Comparison of ENCODE assay signal across 35 cellular contexts in genomic region chr2:15974203-15974452, GRCh38. TPM values are rescaled to one million over a fixed set of nuclear protein-coding genes. Genes with fewer than 3 reads are reported as not detected.
"Had no signal": no experiment of that assay in that cellular context is flagged by ENCODE, and none has a peak within 500 bp of the region (broad histone marks: within the 10 kb centered on the region; RNA-seq: fewer than 3 reads in every experiment).

No MANE protein-coding gene starts in this region.

- H3K9ac ChIP-seq: KMS-11 had no signal

- ATAC-seq: PC-3, SK-N-SH treated with all-trans-retinoic acid at 6 μM for 48 hours, T-cell had no signal

- H3K4me3 ChIP-seq: MG63, Peyer's patch, SJSA1, SK-N-MC had no signal

- DNase-seq: Karpas-422, MG63, NCI-H1048, NCI-H1092 treated with DMSO at 0.1 percent for 48 hours, NCI-H1105 treated with DMSO at 0.1 percent for 48 hours, NCI-H1417, NCI-H1436, NCI-H146, NCI-H1694, NCI-H187, NCI-H1930, NCI-H2029 treated with DMSO at 0.1 percent for 48 hours, NCI-H2081 treated with DMSO at 0.1 percent for 48 hours, NCI-H2107, NCI-H2171, NCI-H226, NCI-H446 treated with DMSO at 0.1 percent for 48 hours, NCI-H510A, NCI-H524, NCI-H526, NCI-H69, NCI-H748 treated with DMSO at 0.1 percent for 48 hours, NCI-H82, OCI-M1, PC-3, Peyer's patch, Right ventricle myocardium superior, RPMI8226, SHP77 treated with DMSO at 0.1 percent for 48 hours, T-cell had no signal

- H3K27me3 Mint-ChIP-seq: T-cell had no signal

- H3K27ac Mint-ChIP-seq: T-cell had no signal

- H3K36me3 Mint-ChIP-seq: T-cell had no signal

- H3K4me3 Mint-ChIP-seq: T-cell had no signal

- H3K4me2 ChIP-seq: KMS-11 had no signal

- H3K9me3 Mint-ChIP-seq: T-cell had no signal

- H3K27me3 ChIP-seq: MG63, Peyer's patch, SJSA1 had no signal

- H3K4me1 ChIP-seq: Peyer's patch, SJSA1 had no signal

- H3K9me3 ChIP-seq: MG63, Peyer's patch, SJSA1 had no signal

- H3K36me3 ChIP-seq: MG63, Peyer's patch, SJSA1 had no signal

- H3K27ac ChIP-seq: KMS-11, Peyer's patch, SJSA1, SK-N-MC had no signal

RNA-seq across cellular contexts. Expression of gene MYCN, which starts 33.8 kb away (rescaled TPM):
- total RNA-seq: LHCN-M2, PC-3 had no signal
